In the genomic region with DNA sequence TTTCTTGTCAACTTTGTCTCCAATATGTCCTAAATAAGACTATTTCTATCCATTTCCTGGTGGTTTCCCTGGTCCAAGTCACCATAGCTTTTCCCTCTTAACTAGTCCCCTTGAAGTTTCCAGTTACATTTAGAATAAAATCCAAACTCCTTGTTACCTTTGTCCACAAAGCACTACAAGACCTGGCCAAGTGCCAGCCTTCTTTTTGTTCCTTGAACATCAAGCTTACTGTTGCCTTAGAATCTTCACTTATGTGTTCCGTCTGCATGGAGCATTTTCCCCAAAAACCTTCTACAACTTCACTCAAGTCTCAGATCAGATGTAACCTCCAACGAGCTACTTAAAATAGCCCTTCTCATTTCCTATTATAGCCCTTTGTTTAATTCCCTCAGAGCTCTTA, we compare ENCODE assay signal across 18 cellular contexts.
"Had no signal": no experiment of that assay in that cellular context is flagged by ENCODE, and none has a peak within 500 bp of the region (broad histone marks: within the 10 kb centered on the region; RNA-seq: fewer than 3 reads in every experiment).

No MANE protein-coding gene starts in this region.

- H3K9me3 ChIP-seq: colonic mucosa, uterus had no signal

- H3K27ac ChIP-seq: colonic mucosa, parathyroid adenoma, tibial nerve, uterus had no signal

- H3K79me2 ChIP-seq: parathyroid adenoma had no signal

- H3K27me3 ChIP-seq: colonic mucosa, tibial nerve, uterus had no signal

- H3K9ac ChIP-seq: parathyroid adenoma had no signal

- H2AFZ ChIP-seq: parathyroid adenoma had no signal

- H3K36me3 ChIP-seq: colonic mucosa, uterus had no signal

- H3K4me3 ChIP-seq: colonic mucosa, tibial nerve, uterus had no signal

- H3K4me1 ChIP-seq: colonic mucosa, parathyroid adenoma, tibial nerve, uterus had no signal

- ATAC-seq: activated naive CD8-positive, alpha-beta T cell treated with anti-CD3 and anti-CD28 coated beads, Interleukin-2, amount 50 U/mL, for 24 hours; left colon; naive thymus-derived CD4-positive, alpha-beta T cell; stimulated activated naive B cell treated with anti-CD40 and anti-IgM and Interleukin-4, amounts not matched to agents 10 μg/mL and 1 μg/mL and 100 μg/mL, for 72 hours; T-cell had no signal

- DNase-seq: activated CD4-positive, alpha-beta T cell treated with anti-CD3 and anti-CD28 coated beads, Interleukin-2, amount 50 U/mL, for 48 hours; activated CD4-positive, CD25-positive, alpha-beta regulatory T cell treated with anti-CD3 and anti-CD28 coated beads, Interleukin-2, amount 50 U/mL, for 72 hours; activated naive CD4-positive, alpha-beta T cell treated with anti-CD3 and anti-CD28 coated beads for 36 hours; activated naive CD8-positive, alpha-beta T cell treated with anti-CD3 and anti-CD28 coated beads, Interleukin-2, amount 50 U/mL, for 24 hours; aorta; colonic mucosa; effector memory CD4-positive, alpha-beta T cell; foreskin melanocyte; left colon; naive thymus-derived CD4-positive, alpha-beta T cell; retina; stimulated activated CD4-positive, alpha-beta T cell treated with anti-CD3 and anti-CD28 coated beads, Interleukin-2, amount 100 ng/mL, for 48 hours; stimulated activated naive B cell treated with anti-CD40 and anti-IgM and Interleukin-4, amounts not matched to agents 10 μg/mL and 1 μg/mL and 100 μg/mL, for 72 hours; T-cell; T1000; uterus had no signal
